ENCODE assay signal across 10 cellular contexts in the genomic region with DNA sequence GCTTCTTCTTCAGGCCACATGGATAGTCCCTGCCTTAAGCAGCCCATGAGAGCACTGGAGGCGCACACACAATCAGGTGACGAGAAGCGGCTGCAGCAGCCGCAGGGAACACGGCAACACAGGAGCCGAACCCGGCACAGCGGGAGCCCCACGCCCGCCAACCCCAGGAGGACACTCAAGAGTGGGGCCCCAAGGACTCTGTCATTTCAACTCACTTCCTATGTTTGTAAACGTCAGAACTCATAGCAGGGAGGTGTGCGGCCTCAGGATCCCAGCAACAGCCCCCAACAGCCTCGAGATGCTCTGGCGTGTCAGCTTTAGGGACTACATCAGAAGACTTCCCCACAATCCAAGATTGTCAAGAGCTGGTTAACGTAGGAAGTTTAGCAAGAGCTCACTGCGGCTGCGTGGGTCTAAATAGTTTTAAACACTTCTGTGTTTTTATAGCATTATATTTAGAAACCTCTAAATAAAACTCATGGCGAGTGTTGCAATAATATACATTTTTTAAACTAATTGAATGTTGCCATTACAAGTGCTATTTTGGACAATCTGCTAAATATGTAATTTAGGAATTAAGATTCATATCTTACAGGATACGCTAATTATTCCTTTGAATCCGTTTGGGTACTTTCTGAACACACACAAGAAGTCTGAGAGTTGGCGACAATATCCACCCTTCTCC.
DNase-seq lines count a peak whose midpoint lies in the region; ATAC-seq and TF ChIP-seq lines count a peak whose summit lies in the region.
"Had no signal": no experiment of that assay in that cellular context is flagged by ENCODE, and none has a peak within 500 bp of the region (broad histone marks: within the 10 kb centered on the region; RNA-seq: fewer than 3 reads in every experiment).

No MANE protein-coding gene starts in this region.

- H3K4me3 Mint-ChIP-seq in nephron progenitor cell (no peak overlapping the region), endothelial cell (ENCODE audit: unreplicated experiment) (no peak overlapping the region)

- H3F3A ChIP-seq in DOHH2 (ENCODE audit: control insufficient read depth, insufficient read depth) = peaks cover 20% of the 10 kb centered on the region

- H3K79me2 ChIP-seq in DOHH2 (ENCODE audit: control insufficient read depth, low read length) = peaks cover 23% of the 10 kb centered on the region

- TF ChIP-seq CTCF in DOHH2 (IDR thresholded peaks at IDR 0.05; ENCODE audit: low read depth, low read length, poor library complexity, severe bottlenecking) = peak; percentile 8
- TF ChIP-seq CTCF in brain microvascular endothelial cell (IDR thresholded peaks at IDR 0.05; ENCODE audit: low read depth, low read length, missing control alignments) = no peak
- TF ChIP-seq CTCF in nephron progenitor cell (IDR thresholded peaks at IDR 0.05) = no peak
- no peak for TF ChIP-seq CTCF in endothelial cell (IDR thresholded peaks at IDR 0.05; ENCODE audit: unreplicated experiment)

- no peaks in the 10 kb centered on the region for H3K9me3 Mint-ChIP-seq in nephron progenitor cell
- H3K9me3 Mint-ChIP-seq in endothelial cell (ENCODE audit: unreplicated experiment) = no peaks in the 10 kb centered on the region
- H3K9me3 Mint-ChIP-seq: activated naive CD4-positive, alpha-beta T cell treated with anti-CD3 and anti-CD28 coated beads, Interleukin-2, amount 50 U/mL, for 24 hours; CD4-positive, alpha-beta memory T cell had no signal

- H3K27ac Mint-ChIP-seq in nephron progenitor cell = peak overlapping the region; percentile 49
- H3K27ac Mint-ChIP-seq in endothelial cell (ENCODE audit: unreplicated experiment) = no peak overlapping the region

- H3K4me3 ChIP-seq in DOHH2 (ENCODE audit: low read length) = peak overlapping the region; percentile 68
- H3K4me3 ChIP-seq in brain microvascular endothelial cell (ENCODE audit: low read depth, low read length) = peak overlapping the region; percentile 29

- H3K9me2 ChIP-seq in DOHH2 (replicated peaks; ENCODE audit: control insufficient read depth, low read length) = no peaks in the 10 kb centered on the region

- H3K4me2 ChIP-seq in DOHH2 (ENCODE audit: low read length) = peak overlapping the region; percentile 89

- ATAC-seq in HG03280 (IDR thresholded peaks at IDR 0.05; ENCODE audit: unreplicated experiment) = no peak

- H3K4me1 Mint-ChIP-seq in nephron progenitor cell (peaks cover 97% of the 10 kb centered on the region), endothelial cell (ENCODE audit: unreplicated experiment) (peaks cover 60% of the 10 kb centered on the region)

- H4K20me1 ChIP-seq in DOHH2 (ENCODE audit: control insufficient read depth, insufficient read depth, low read depth, low read length) = no peaks in the 10 kb centered on the region

- peaks cover 76% of the 10 kb centered on the region for H3K4me1 ChIP-seq in DOHH2 (ENCODE audit: control insufficient read depth, low read length)

- H3K36me3 ChIP-seq in DOHH2 (ENCODE audit: control insufficient read depth, low read length) (peaks cover 8% of the 10 kb centered on the region), brain microvascular endothelial cell (replicated peaks) (no peaks in the 10 kb centered on the region)

- H3K36me3 Mint-ChIP-seq in nephron progenitor cell (ENCODE audit: low read depth) (peaks cover 21% of the 10 kb centered on the region), endothelial cell (ENCODE audit: low read depth, unreplicated experiment) (peaks cover 11% of the 10 kb centered on the region)

- H3K9me3 ChIP-seq in DOHH2 (ENCODE audit: control insufficient read depth, insufficient read depth, low read length) = no peaks in the 10 kb centered on the region

- H3K27ac ChIP-seq in DOHH2 (ENCODE audit: low read depth, low read length) (peak overlapping the region; percentile 85), brain microvascular endothelial cell (peak overlapping the region; percentile 86)

- no peaks in the 10 kb centered on the region for H3K27me3 ChIP-seq in DOHH2 (ENCODE audit: control insufficient read depth, low read length)
- H3K27me3 ChIP-seq in brain microvascular endothelial cell (replicated peaks) = no peaks in the 10 kb centered on the region

- H3K27me3 Mint-ChIP-seq in nephron progenitor cell (ENCODE audit: low read depth, poor library complexity) = no peaks in the 10 kb centered on the region
- H3K27me3 Mint-ChIP-seq in endothelial cell (ENCODE audit: unreplicated experiment) = peaks cover 19% of the 10 kb centered on the region
- H3K27me3 Mint-ChIP-seq: activated naive CD4-positive, alpha-beta T cell treated with anti-CD3 and anti-CD28 coated beads, Interleukin-2, amount 50 U/mL, for 24 hours; CD4-positive, alpha-beta memory T cell had no signal

- DNase-seq in NAMALWA (ENCODE audit: low spot score) (peak; percentile 23), brain microvascular endothelial cell (peak; percentile 23), nephron progenitor cell (no peak), NCI-H2029 (lab: John Stamatoyannopoulos, UW) (no peak), endothelial cell (ENCODE audit: low spot score) (no peak)
- no peak for DNase-seq in effector CD4-positive, alpha-beta T cell
- DNase-seq: CD4-positive, alpha-beta memory T cell had no signal

- in situ Hi-C loops in brain microvascular endothelial cell (cut with HindIII; ENCODE audit: low pct_ligation_motif_present, low sequenced_read_pairs) = no loop called here

Comparison
In these comparisons a context has a peak if more than half of its experiments do, and no peak if none do; other contexts are left out.
1. DNase-seq: peak in NAMALWA (single experiment) and brain microvascular endothelial cell (single experiment); none in nephron progenitor cell (single experiment), NCI-H2029 (single experiment), effector CD4-positive, alpha-beta T cell (single experiment) and endothelial cell (single experiment).